ENCODE assay signal across 24 cellular contexts in the genomic region with DNA sequence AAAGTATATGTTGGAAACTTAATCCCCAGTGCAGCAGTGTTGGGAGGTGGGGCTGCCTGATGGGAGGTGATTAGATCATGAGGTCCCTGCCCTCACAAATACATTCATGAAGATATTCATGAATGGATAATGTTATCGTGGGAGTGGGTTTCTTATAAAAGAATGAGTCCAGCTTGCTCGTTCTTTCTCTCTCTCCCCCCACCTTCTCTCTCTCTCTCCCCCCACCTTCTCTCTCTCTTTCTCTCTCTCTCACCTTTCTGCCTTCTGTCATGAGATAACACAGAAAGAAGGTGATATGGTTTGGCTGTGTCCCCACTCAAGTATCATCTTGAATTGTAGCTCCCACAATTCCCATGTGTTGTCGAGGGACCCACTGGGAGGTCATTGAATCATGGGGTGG.
"Had no signal": no experiment of that assay in that cellular context is flagged by ENCODE, and none has a peak within 500 bp of the region (broad histone marks: within the 10 kb centered on the region; RNA-seq: fewer than 3 reads in every experiment).

No MANE protein-coding gene starts in this region.

- H3K9me3 ChIP-seq: adrenal gland, ascending aorta, body of pancreas had no signal

- DNase-seq: activated effector memory CD4-positive, alpha-beta T cell treated with Interleukin-2 at 50 U/mL for 16 hours; activated gamma-delta T cell; activated gamma-delta T cell treated with Interleukin-2 at 50 U/mL for 16 hours; activated naive CD4-positive, alpha-beta T cell treated with anti-CD3 and anti-CD28 coated beads for 36 hours; activated naive CD4-positive, alpha-beta T cell treated with anti-CD3 and anti-CD28 coated beads, Interleukin-2, amount 10 ng/mL, durations not matched to agents 7 days and 5 days; activated naive CD4-positive, alpha-beta T cell treated with anti-CD3 and anti-CD28 coated beads, Interleukin-2, amount 50 U/mL, for 16 hours; activated naive CD4-positive, alpha-beta T cell treated with Interleukin-2 at 50 U/mL for 16 hours; activated naive CD8-positive, alpha-beta T cell treated with anti-CD3 and anti-CD28 coated beads for 36 hours; activated naive CD8-positive, alpha-beta T cell treated with anti-CD3 and anti-CD28 coated beads, Interleukin-2, amount 10 ng/mL, durations not matched to agents 7 days and 5 days; activated naive CD8-positive, alpha-beta T cell treated with anti-CD3 and anti-CD28 coated beads, Interleukin-2, amount 50 U/mL, for 24 hours; activated T-cell treated with anti-CD3 and anti-CD28 coated beads, Interleukin-2, amount 50 U/mL, for 1 hour; activated T-cell treated with anti-CD3 and anti-CD28 coated beads, Interleukin-2, amount 50 U/mL, for 24 hours; activated T-cell treated with anti-CD3 and anti-CD28 coated beads, Interleukin-2, amount 50 U/mL, for 4 hours; activated T-cell treated with anti-CD3 and anti-CD28 coated beads, Interleukin-2, amount 50 U/mL, for 48 hours; activated T-cell treated with anti-CD3 and anti-CD28 coated beads, Interleukin-2, amount 50 U/mL, for 72 hours; adrenal gland; amniotic stem cell; body of pancreas; brain microvascular endothelial cell; central memory CD4-positive, alpha-beta T cell; cerebellar nuclear complex had no signal

- H3K4me3 ChIP-seq: adrenal gland, ascending aorta, body of pancreas, breast epithelium, cardiac muscle cell had no signal

- H3K27me3 ChIP-seq: adrenal gland, brain microvascular endothelial cell had no signal

- H3K4me1 ChIP-seq: adrenal gland, ascending aorta, body of pancreas, breast epithelium had no signal

- H3K27ac ChIP-seq: adrenal gland, ascending aorta, body of pancreas, brain microvascular endothelial cell, breast epithelium, cardiac muscle cell had no signal

- H3K36me3 ChIP-seq: adrenal gland, ascending aorta, brain microvascular endothelial cell, breast epithelium, cardiac muscle cell had no signal
